In the genomic region with DNA sequence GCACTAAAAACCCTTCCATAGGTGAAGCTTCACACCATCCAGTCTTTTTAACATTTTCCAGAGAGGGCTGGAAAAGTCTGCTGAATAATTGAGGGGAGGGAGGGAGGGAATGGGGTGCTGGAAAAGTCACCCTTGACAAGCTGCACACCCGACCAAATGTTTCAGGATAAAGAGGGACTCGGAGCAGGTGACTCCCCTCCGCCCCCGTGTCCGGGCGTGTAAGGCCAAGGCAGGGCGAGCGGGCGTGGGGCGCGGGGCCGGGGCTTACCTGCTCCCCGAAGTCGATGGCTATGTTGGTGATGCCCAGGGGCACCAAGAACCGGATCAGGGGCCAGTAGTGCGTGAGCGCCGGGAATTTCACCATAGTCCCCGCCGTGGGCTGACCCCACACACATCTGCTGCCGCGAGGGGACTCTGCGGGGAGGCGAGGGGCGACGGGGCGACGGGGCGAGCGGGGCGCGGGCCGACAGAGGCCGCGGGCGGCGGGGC, we compare ENCODE assay signal across 8 cellular contexts. TPM values are rescaled to one million over a fixed set of nuclear protein-coding genes. Genes with fewer than 3 reads are reported as not detected.
A peak's percentile ranks its signal among the peaks of the same experiment; 100 is the strongest.
DNase-seq lines count a peak whose midpoint lies in the region; ATAC-seq lines count a peak whose summit lies in the region.

No MANE protein-coding gene starts in this region.

- POLR2A ChIA-PET in activated CD4-positive, alpha-beta T cell treated with anti-CD3 and anti-CD28 coated beads for 36 hours (lab: Charles Lee), result no interaction called here

- H3K9me3 ChIP-seq in duodenal mucosa (ENCODE audit: control insufficient read depth in 1 of 2, low read length in 2 of 2), result no peaks in the 10 kb centered on the region
- H3K9me3 ChIP-seq in mucosa of rectum (ENCODE audit: control insufficient read depth in 2 of 2, low read length in 2 of 2), result no peaks in the 10 kb centered on the region
- H3K9me3 ChIP-seq in stomach smooth muscle (ENCODE audit: control insufficient read depth in 2 of 2, low read length in 2 of 2), result no peaks in the 10 kb centered on the region

- H3K36me3 Mint-ChIP-seq in activated CD4-positive, alpha-beta T cell treated with anti-CD3 and anti-CD28 coated beads for 36 hours (ENCODE audit: low read depth), result peaks cover 7% of the 10 kb centered on the region

- peaks cover 35% of the 10 kb centered on the region for H3K4me1 Mint-ChIP-seq in activated CD4-positive, alpha-beta T cell treated with anti-CD3 and anti-CD28 coated beads for 36 hours

- intact Hi-C loops in activated CD4-positive, alpha-beta T cell treated with anti-CD3 and anti-CD28 coated beads for 36 hours (cut with DNase I, micrococcal nuclease), result loop anchor here (1.0 to 5.0 kb wide), 12 partner anchors 54 to 1596 kb away; partner anchors contain the start of genes OTULIN (in 1 of the 2), OTULINL (in 1 of the 2) and ZNF622 (in 1 of the 2)

- H3K4me3 ChIP-seq in duodenal mucosa (ENCODE audit: low read depth in 1 of 2, low read length in 2 of 2) (peak overlapping the region; percentile 76 to 91), mucosa of rectum (ENCODE audit: low read length in 2 of 2) (peak overlapping the region; percentile 78 to 81), stomach smooth muscle (ENCODE audit: low read length in 2 of 2) (peak overlapping the region; percentile 69 to 78)

- H3K27me3 ChIP-seq in duodenal mucosa (ENCODE audit: control insufficient read depth in 1 of 2, insufficient read depth in 2 of 2, low read length in 2 of 2) (no peaks in the 10 kb centered on the region), mucosa of rectum (ENCODE audit: control insufficient read depth in 2 of 2, insufficient read depth in 2 of 2, low read length in 2 of 2) (no peaks in the 10 kb centered on the region), stomach smooth muscle (ENCODE audit: control insufficient read depth in 1 of 2, insufficient read depth in 2 of 2, low read length in 2 of 2) (no peaks in the 10 kb centered on the region)

- ATAC-seq in GM18909 (IDR thresholded peaks at IDR 0.05; ENCODE audit: poor library complexity, unreplicated experiment), result peak; percentile 16
- peak; percentile 22 for ATAC-seq in HG03196 (IDR thresholded peaks at IDR 0.05; ENCODE audit: unreplicated experiment)
- no peak for ATAC-seq in activated CD4-positive, alpha-beta T cell treated with anti-CD3 and anti-CD28 coated beads for 36 hours

- H3K4me3 Mint-ChIP-seq in activated CD4-positive, alpha-beta T cell treated with anti-CD3 and anti-CD28 coated beads for 36 hours, result peak overlapping the region; percentile 97

- no peaks in the 10 kb centered on the region for H3K9me3 Mint-ChIP-seq in activated CD4-positive, alpha-beta T cell treated with anti-CD3 and anti-CD28 coated beads for 36 hours (ENCODE audit: low read depth)

- peak overlapping the region; percentile 97 for H3K27ac Mint-ChIP-seq in activated CD4-positive, alpha-beta T cell treated with anti-CD3 and anti-CD28 coated beads for 36 hours

- CTCF ChIA-PET in activated CD4-positive, alpha-beta T cell treated with anti-CD3 and anti-CD28 coated beads for 36 hours (lab: Charles Lee), result interaction anchor here (1.1 to 2.3 kb wide), 4 partner anchors 7 to 144 kb away, joined by 3 to 12 read pairs (median 4); no protein-coding TSS in a partner anchor

- H3K27ac ChIP-seq in duodenal mucosa (ENCODE audit: low read depth, low read length), result peak overlapping the region; percentile 73
- peak overlapping the region; percentile 84 to 87 for H3K27ac ChIP-seq in mucosa of rectum (ENCODE audit: low read depth in 2 of 2, low read length in 2 of 2)
- H3K27ac ChIP-seq in stomach smooth muscle (ENCODE audit: low read length), result no peak overlapping the region

- peak; percentile 27 for DNase-seq in 8988T
- DNase-seq in activated CD4-positive, alpha-beta T cell treated with anti-CD3 and anti-CD28 coated beads for 36 hours, result peak; percentile 62
- DNase-seq in A172 (ENCODE audit: low spot score), result no peak

- peaks cover 19 to 29% of the 10 kb centered on the region in 2 donors for H3K4me1 ChIP-seq in duodenal mucosa (ENCODE audit: control insufficient read depth in 1 of 2, insufficient read depth in 2 of 2, low read length in 2 of 2)
- H3K4me1 ChIP-seq in mucosa of rectum (ENCODE audit: control insufficient read depth in 2 of 2, insufficient read depth in 2 of 2, low read length in 2 of 2), result peaks cover 15 to 17% of the 10 kb centered on the region in 2 donors
- H3K4me1 ChIP-seq in stomach smooth muscle (ENCODE audit: control insufficient read depth, insufficient read depth, low read length), result peaks cover 8% of the 10 kb centered on the region

- H3K9ac ChIP-seq in duodenal mucosa (ENCODE audit: low read depth in 1 of 2, low read length in 2 of 2) (peak overlapping the region; percentile 77 to 81), mucosa of rectum (ENCODE audit: low read depth in 1 of 2, low read length in 2 of 2) (peak overlapping the region; percentile 29 to 81), stomach smooth muscle (ENCODE audit: low read length in 2 of 2) (peak overlapping the region; percentile 66 to 76)

- H3K27me3 Mint-ChIP-seq in activated CD4-positive, alpha-beta T cell treated with anti-CD3 and anti-CD28 coated beads for 36 hours, result no peaks in the 10 kb centered on the region

- H3K36me3 ChIP-seq in duodenal mucosa (ENCODE audit: control insufficient read depth in 1 of 2, insufficient read depth in 2 of 2, low read length in 2 of 2), result no peaks in the 10 kb centered on the region
- no peaks in the 10 kb centered on the region for H3K36me3 ChIP-seq in mucosa of rectum (ENCODE audit: control insufficient read depth in 2 of 2, insufficient read depth in 2 of 2, low read length in 2 of 2)
- no peaks in the 10 kb centered on the region for H3K36me3 ChIP-seq in stomach smooth muscle (ENCODE audit: control insufficient read depth in 2 of 2, insufficient read depth in 2 of 2, low read length in 2 of 2)

RNA-seq across cellular contexts. Expression of gene ANKH, which starts 0.5 kb away (rescaled TPM):
- 10 to 100 TPM; 72.8 to 76.4 TPM for total RNA-seq in activated CD4-positive, alpha-beta T cell treated with anti-CD3 and anti-CD28 coated beads for 36 hours
- total RNA-seq in A172 (2014; rRNA removed; shearing (Covaris generic)), result 7.0 and 8.0 TPM in 2 replicates
